ENCODE assay signal across 13 cellular contexts in genomic region chr15:20659265-20659664, GRCh38.
"Had no signal": no experiment of that assay in that cellular context is flagged by ENCODE, and none has a peak within 500 bp of the region (broad histone marks: within the 10 kb centered on the region; RNA-seq: fewer than 3 reads in every experiment).

No MANE protein-coding gene starts in this region.

- H3K27me3 Mint-ChIP-seq: activated naive CD4-positive, alpha-beta T cell treated with anti-CD3 and anti-CD28 coated beads, Interleukin-2, amount 10 ng/mL, durations not matched to agents 7 days and 5 days had no signal

- H3K27ac Mint-ChIP-seq: activated naive CD4-positive, alpha-beta T cell treated with anti-CD3 and anti-CD28 coated beads, Interleukin-2, amount 10 ng/mL, durations not matched to agents 7 days and 5 days; activated T-helper 2 cell treated with anti-CD3 and anti-CD28 coated beads, Interferon-gamma antibody, Interleukin-2, Interleukin-4, amounts not matched to agents 10 μg/mL and 5 μg/mL and 100 μg/mL, durations not matched to agents 14 hours and 24 hours and 36 hours; naive thymus-derived CD8-positive, alpha-beta T cell had no signal

- H3K9me3 Mint-ChIP-seq: activated naive CD4-positive, alpha-beta T cell treated with anti-CD3 and anti-CD28 coated beads, Interleukin-2, amount 10 ng/mL, durations not matched to agents 7 days and 5 days; activated T-helper 2 cell treated with anti-CD3 and anti-CD28 coated beads, Interferon-gamma antibody, Interleukin-2, Interleukin-4, amounts not matched to agents 10 μg/mL and 5 μg/mL and 100 μg/mL, durations not matched to agents 14 hours and 24 hours and 36 hours; naive thymus-derived CD8-positive, alpha-beta T cell had no signal

- DNase-seq: activated CD4-positive, alpha-beta T cell treated with anti-CD3 and anti-CD28 coated beads, Interleukin-2, amount 50 U/mL, for 1 hour; activated CD4-positive, CD25-positive, alpha-beta regulatory T cell; activated naive CD4-positive, alpha-beta T cell treated with anti-CD3 and anti-CD28 coated beads, Interleukin-2, amount 10 ng/mL, durations not matched to agents 7 days and 5 days; central memory CD4-positive, alpha-beta T cell; esophagus squamous epithelium; retina; stimulated activated CD4-positive, alpha-beta T cell treated with anti-CD3 and anti-CD28 coated beads, Interleukin-15, amount 100 ng/mL, for 24 hours; stimulated activated CD4-positive, alpha-beta T cell treated with anti-CD3 and anti-CD28 coated beads, Interleukin-4, amount 100 ng/mL, for 1 hour; stimulated activated naive CD4-positive, alpha-beta T cell; transverse colon had no signal

- H3K4me1 Mint-ChIP-seq: activated naive CD4-positive, alpha-beta T cell treated with anti-CD3 and anti-CD28 coated beads, Interleukin-2, amount 10 ng/mL, durations not matched to agents 7 days and 5 days; naive thymus-derived CD8-positive, alpha-beta T cell had no signal

- ATAC-seq: left lung; naive thymus-derived CD8-positive, alpha-beta T cell had no signal

- H3K4me3 Mint-ChIP-seq: activated naive CD4-positive, alpha-beta T cell treated with anti-CD3 and anti-CD28 coated beads, Interleukin-2, amount 10 ng/mL, durations not matched to agents 7 days and 5 days; naive thymus-derived CD8-positive, alpha-beta T cell had no signal

- H3K36me3 Mint-ChIP-seq: activated naive CD4-positive, alpha-beta T cell treated with anti-CD3 and anti-CD28 coated beads, Interleukin-2, amount 10 ng/mL, durations not matched to agents 7 days and 5 days; naive thymus-derived CD8-positive, alpha-beta T cell had no signal
